36 cellular contexts compared by ENCODE assay signal in the genomic region with DNA sequence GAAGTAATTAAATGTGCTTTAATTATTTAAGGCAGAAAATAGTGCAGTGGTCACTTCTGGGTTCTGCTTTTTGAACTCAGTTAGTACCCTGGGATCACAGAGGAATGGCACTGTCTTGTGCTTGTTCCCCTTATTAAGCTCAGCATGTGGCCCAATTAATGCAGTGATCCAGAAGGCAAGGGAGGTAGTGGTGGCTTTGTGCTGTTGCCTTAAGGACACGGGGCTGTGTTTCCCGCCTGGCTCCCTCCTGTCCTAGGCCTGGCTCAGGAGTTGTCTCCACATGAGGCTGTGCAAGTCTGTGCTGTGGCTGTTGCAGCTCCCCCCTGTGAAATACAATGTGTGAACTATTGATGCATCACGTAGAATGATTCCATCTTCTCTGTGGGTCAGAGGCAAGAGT. TPM values are rescaled to one million over a fixed set of nuclear protein-coding genes. Genes with fewer than 3 reads are reported as not detected.
A peak's percentile ranks its signal among the peaks of the same experiment; 100 is the strongest.
DNase-seq lines count a peak whose midpoint lies in the region; ATAC-seq, FAIRE-seq and TF ChIP-seq lines count a peak whose summit lies in the region.
"Had no signal": no experiment of that assay in that cellular context is flagged by ENCODE, and none has a peak within 500 bp of the region (broad histone marks: within the 10 kb centered on the region; RNA-seq: fewer than 3 reads in every experiment).

No MANE protein-coding gene starts in this region.

- dilution Hi-C loops in IMR-90 (cut with HindIII; ENCODE audit: low sequenced_read_pairs, unreplicated experiment) = no loop called here

- H3K9me1 ChIP-seq in IMR-90 (ENCODE audit: insufficient read depth, low read length) = 0 out of 2 replicates have a peak, but pooled peaks cover 1% of the 10 kb centered on the region

- POLR2A ChIA-PET in IMR-90 (lab: Charles Lee; ENCODE audit: unreplicated experiment) = no interaction called here

- H2BK5ac ChIP-seq in IMR-90 (ENCODE audit: low read depth, low read length, poor library complexity, severe bottlenecking) = no peak overlapping the region

- H2BK120ac ChIP-seq in IMR-90 (ENCODE audit: low read depth, low read length) = no peak overlapping the region

- no TSS peak for BruUV-seq in IMR-90 (replicated peaks; lab: Mats Ljungman, UMichigan)

- H4K8ac ChIP-seq in IMR-90 (ENCODE audit: low read depth in 2 of 2, low read length in 2 of 2) = no peak overlapping the region

- H3K9ac ChIP-seq in IMR-90 (ENCODE audit: low read depth, low read length) = no peak overlapping the region
- H3K9ac ChIP-seq: parathyroid adenoma had no signal

- no peak for TF ChIP-seq POLR2A in IMR-90 (IDR thresholded peaks at IDR 0.05; ENCODE audit: low read depth, low read length)

- H3K23ac ChIP-seq in IMR-90 (ENCODE audit: low read depth, low read length) = no peak overlapping the region

- H2AK5ac ChIP-seq in IMR-90 (ENCODE audit: low read depth, low read length) = no peak overlapping the region

- intact Hi-C loops in IMR-90 (cut with micrococcal nuclease) = no loop called here

- no peak overlapping the region for H3K4me3 ChIP-seq in IMR-90 (ENCODE audit: insufficient read depth, low read depth, low read length)
- H3K4me3 ChIP-seq: body of pancreas, K562, skin epidermis had no signal

- WGBS in IMR-90 (ENCODE audit: extremely low coverage in 2 of 2, insufficient read length in 1 of 2), 2 experiments = no CpG with 5 or more reads among the region's 3 CpGs

- H3K4me2 ChIP-seq in IMR-90 (ENCODE audit: low read depth, low read length) = no peak overlapping the region

- H3K27ac ChIP-seq in IMR-90 (ENCODE audit: insufficient read depth, low read length) = no peak overlapping the region
- H3K27ac ChIP-seq: body of pancreas, parathyroid adenoma, skin epidermis had no signal

- TF ChIP-seq CTCF in IMR-90 (conservative IDR thresholded peaks at IDR 0.05; ENCODE audit: low read depth, low read length) = no peak

- no peak for TF ChIP-seq RAD21 in IMR-90 (IDR thresholded peaks at IDR 0.05; ENCODE audit: low read length)

- peaks cover 3% of the 10 kb centered on the region for H4K20me1 ChIP-seq in IMR-90 (ENCODE audit: insufficient read depth, low read length)

- H3K9me3 ChIP-seq in IMR-90 (ENCODE audit: control insufficient read depth, insufficient read depth, low read length) = no peaks in the 10 kb centered on the region
- H3K9me3 ChIP-seq: BE2C, body of pancreas had no signal

- CTCF ChIA-PET in IMR-90 (lab: Yijun Ruan, JAX) = interaction anchor here (0.9 kb wide), 1 partner anchor 9 kb away, joined by 6 read pairs; no protein-coding TSS in a partner anchor

- peaks cover 60% of the 10 kb centered on the region for H3K36me3 ChIP-seq in IMR-90 (ENCODE audit: control insufficient read depth, insufficient read depth, low read length)

- H2AK9ac ChIP-seq in IMR-90 (replicated peaks; ENCODE audit: low read depth, low read length, poor library complexity) = peak overlapping the region; percentile 3

- no peak overlapping the region for H4K5ac ChIP-seq in IMR-90 (ENCODE audit: low read depth, low read length)

- peaks cover 5 to 14% of the 10 kb centered on the region in 2 experiments; a peak in 1 of 4 replicates for H3K79me1 ChIP-seq in IMR-90 (ENCODE audit: low read depth in 1 of 2, low read length in 2 of 2)

- no peak for FAIRE-seq in HTR-8/SVneo (lab: Jason Lieb, UNC)
- FAIRE-seq: K562 had no signal

- no peaks in the 10 kb centered on the region for H3K27me3 ChIP-seq in IMR-90 (ENCODE audit: control insufficient read depth, insufficient read depth, low read length)
- H3K27me3 ChIP-seq: BE2C, body of pancreas had no signal

- DNase-seq in NOMO-1 treated with DMSO at 0.1 percent for 48 hours (lab: John Stamatoyannopoulos, UW; ENCODE audit: unreplicated experiment) = peak; percentile 60
- DNase-seq in NOMO-1 treated with dmso at 0.1 percent for 144 hours (lab: John Stamatoyannopoulos, UW; ENCODE audit: unreplicated experiment) = no peak
- DNase-seq in IMR-90 = no peak
- DNase-seq in cerebellum (ENCODE audit: low spot score) = peak; percentile 45
- peak; percentile 79 for DNase-seq in retina
- DNase-seq in HTR-8/SVneo (ENCODE audit: insufficient read length, low spot score) = no peak
- DNase-seq in NCI-H82 (lab: John Stamatoyannopoulos, UW) = no peak
- DNase-seq: activated CD4-positive, alpha-beta T cell treated with anti-CD3 and anti-CD28 coated beads, Interleukin-2, amount 50 U/mL, for 4 hours; activated naive CD4-positive, alpha-beta T cell treated with Interleukin-2 at 50 U/mL for 16 hours; BE2C; body of pancreas; cerebellar nuclear complex; DMS53; GDM1; left colon; mammary epithelial cell; NCI-H1092 treated with DMSO at 0.1 percent for 48 hours; NCI-H2081 treated with DMSO at 0.1 percent for 48 hours; nephron progenitor cell; Right ventricle myocardium superior; trophoblast cell had no signal

- H3K18ac ChIP-seq in IMR-90 (ENCODE audit: low read depth, low read length) = no peak overlapping the region

- H3K56ac ChIP-seq in IMR-90 (ENCODE audit: extremely low read depth, insufficient read depth, low read length) = no peak overlapping the region

- H3K4me1 ChIP-seq in IMR-90 (ENCODE audit: control insufficient read depth, insufficient read depth, low read length) = no peaks in the 10 kb centered on the region
- H3K4me1 ChIP-seq: BE2C, body of pancreas had no signal

- H2BK20ac ChIP-seq in IMR-90 (ENCODE audit: low read depth, low read length) = no peak overlapping the region

- no peak overlapping the region for H2BK15ac ChIP-seq in IMR-90 (ENCODE audit: low read depth, low read length)

- in situ Hi-C loops in IMR-90 (cut with MboI; ENCODE audit: low sequenced_read_pairs) = no loop called here

- H3K14ac ChIP-seq in IMR-90 (replicated peaks; ENCODE audit: low read depth, low read length) = no peak overlapping the region

- H2AFZ ChIP-seq in IMR-90 (replicated peaks; ENCODE audit: low read length, poor library complexity) = no peak overlapping the region
- H2AFZ ChIP-seq: parathyroid adenoma had no signal

- ATAC-seq in IMR-90 (ENCODE audit: low read depth) (no peak), GM19467 (IDR thresholded peaks at IDR 0.05; ENCODE audit: unreplicated experiment) (no peak)
- ATAC-seq: activated CD4-positive, CD25-positive, alpha-beta regulatory T cell treated with anti-CD3 and anti-CD28 coated beads, Interleukin-2, amount 50 U/mL, for 24 hours; body of pancreas; HCT116; K562; left colon; Panc1; SK-N-SH treated with all-trans-retinoic acid at 6 μM for 48 hours; stimulated activated memory B cell treated with anti-CD40 and anti-IgM and Interleukin-4, amounts not matched to agents 10 μg/mL and 1 μg/mL and 100 μg/mL, for 72 hours had no signal

- H4K91ac ChIP-seq in IMR-90 (ENCODE audit: insufficient read depth, low read depth, low read length) = no peak overlapping the region

- H3K4ac ChIP-seq in IMR-90 (ENCODE audit: low read depth, low read length) = no peak overlapping the region

TF ChIP-seq in IMR-90, 13 proteins besides CTCF, POLR2A, EP300 and RAD21:
- TF ChIP-seq MAZ (IDR thresholded peaks at IDR 0.05; ENCODE audit: borderline replicate concordance, low read depth, low read length) (no peak), NFE2L2 (IDR thresholded peaks at IDR 0.05; ENCODE audit: low read depth, low read length) (no peak), FOS (IDR thresholded peaks at IDR 0.05; ENCODE audit: low read depth, low read length) (no peak), MXI1 (IDR thresholded peaks at IDR 0.05; ENCODE audit: borderline replicate concordance, low read depth, low read length) (no peak), MAFK (IDR thresholded peaks at IDR 0.05; ENCODE audit: low read depth, low read length) (no peak), RCOR1 (IDR thresholded peaks at IDR 0.05; ENCODE audit: insufficient replicate concordance, low read length) (no peak), CEBPB (IDR thresholded peaks at IDR 0.05; ENCODE audit: low read depth, low read length) (no peak), BHLHE40 (IDR thresholded peaks at IDR 0.05; ENCODE audit: low read depth, low read length) (no peak), USF2 (IDR thresholded peaks at IDR 0.05; ENCODE audit: low read depth, low read length) (no peak)

RNA-seq across cellular contexts. Expression of gene CABP7, which starts 49.2 kb away (rescaled TPM):
- total RNA-seq in IMR-90 (2012; rRNA removed) (under 0.01 TPM in 2 replicates), cerebellum (12.5 TPM)
- polyA plus RNA-seq in IMR-90 (2012; rRNA removed) = 0.03 and 0.06 TPM in 2 replicates
- 0.07 and 0.11 TPM in 2 replicates for polyA plus RNA-seq in IMR-90 (2012; cell fraction: cytosol; rRNA removed)
- 0.05 TPM in 2 replicates for polyA plus RNA-seq in IMR-90 (2012; cell fraction: nucleus; rRNA removed; ENCODE audit: low replicate concordance)
- total RNA-seq: activated T-helper 1 cell treated with anti-CD3 and anti-CD28 coated beads, Interleukin-12 subunit alpha, Interleukin-12 subunit beta, Interleukin-2, Interleukin-4 antibody, amounts not matched to agents 30 ng/mL and 10 ng/mL and 1 ng/mL, durations not matched to agents 14 hours and 24 hours and 36 hours; fibroblast of lung; HT-29; K562; MCF 10A; NCI-H460; Right ventricle myocardium superior; subcutaneous adipose tissue had no signal
- polyA plus RNA-seq: fibroblast of lung, K562, mammary epithelial cell had no signal

Comparison
In these comparisons a context has a peak if more than half of its experiments do, and no peak if none do; other contexts are left out.
1. DNase-seq: peak in NOMO-1 treated with DMSO at 0.1 percent for 48 hours (single experiment), cerebellum (single experiment) and retina (single experiment); none in NOMO-1 treated with dmso at 0.1 percent for 144 hours (single experiment), IMR-90 (single experiment), HTR-8/SVneo (single experiment) and NCI-H82 (single experiment).
2. RNA of gene CABP7, which starts 49.2 kb away (total RNA-seq): 12.5 TPM in cerebellum (single experiment); under 0.01 TPM in IMR-90; every median in the first group is over 10 times any median in the second.